20 cellular contexts compared by ENCODE assay signal in genomic region chr1:6466751-6467150, GRCh38. TPM values are rescaled to one million over a fixed set of nuclear protein-coding genes. Genes with fewer than 3 reads are reported as not detected.
DNase-seq lines count a peak whose midpoint lies in the region; ATAC-seq and TF ChIP-seq lines count a peak whose summit lies in the region.
"Had no signal": no experiment of that assay in that cellular context is flagged by ENCODE, and none has a peak within 500 bp of the region (broad histone marks: within the 10 kb centered on the region; RNA-seq: fewer than 3 reads in every experiment).

No MANE protein-coding gene starts in this region.

- no peaks in the 10 kb centered on the region for H3K4me1 ChIP-seq in thyroid gland
- H3K4me1 ChIP-seq: gastroesophageal sphincter, HAP-1, psoas muscle, sigmoid colon, uterus had no signal

- no peak for DNase-seq in activated CD4-positive, alpha-beta T cell treated with anti-CD3 and anti-CD28 coated beads, Interleukin-2, amount 10 ng/mL, durations not matched to agents 24 days and 14 days
- no peak for DNase-seq in activated CD4-positive, alpha-beta T cell treated with anti-CD3 and anti-CD28 coated beads, Interleukin-2, amount 50 U/mL, for 48 hours
- DNase-seq in CD4-positive, alpha-beta T cell = no peak
- no peak for DNase-seq in activated CD4-positive, alpha-beta memory T cell treated with anti-CD3 and anti-CD28 coated beads, Interleukin-2, amount 10 ng/mL, durations not matched to agents 7 days and 5 days
- no peak for DNase-seq in effector memory CD8-positive, alpha-beta T cell
- DNase-seq in thyroid gland = no peak
- DNase-seq: hippocampal formation, NCI-H1048, NCI-H1694, nucleus accumbens, psoas muscle, sigmoid colon, uterus had no signal

- H3K27me3 Mint-ChIP-seq in activated CD4-positive, alpha-beta T cell treated with anti-CD3 and anti-CD28 coated beads, Interleukin-2, amount 10 ng/mL, durations not matched to agents 24 days and 14 days = no peaks in the 10 kb centered on the region
- H3K27me3 Mint-ChIP-seq in CD4-positive, alpha-beta T cell = no peaks in the 10 kb centered on the region
- H3K27me3 Mint-ChIP-seq in activated CD4-positive, alpha-beta memory T cell treated with anti-CD3 and anti-CD28 coated beads, Interleukin-2, amount 10 ng/mL, durations not matched to agents 7 days and 5 days = no peaks in the 10 kb centered on the region
- peaks cover 9% of the 10 kb centered on the region in 2 donors for H3K27me3 Mint-ChIP-seq in effector memory CD8-positive, alpha-beta T cell

- peaks cover 26% of the 10 kb centered on the region for H3K36me3 Mint-ChIP-seq in activated CD4-positive, alpha-beta T cell treated with anti-CD3 and anti-CD28 coated beads, Interleukin-2, amount 10 ng/mL, durations not matched to agents 24 days and 14 days (ENCODE audit: low read depth)
- H3K36me3 Mint-ChIP-seq in CD4-positive, alpha-beta T cell (ENCODE audit: low read depth) = peaks cover 37% of the 10 kb centered on the region
- H3K36me3 Mint-ChIP-seq in activated CD4-positive, alpha-beta memory T cell treated with anti-CD3 and anti-CD28 coated beads, Interleukin-2, amount 10 ng/mL, durations not matched to agents 7 days and 5 days (ENCODE audit: low read depth) = peaks cover 28% of the 10 kb centered on the region
- peaks cover 37% of the 10 kb centered on the region for H3K36me3 Mint-ChIP-seq in effector memory CD8-positive, alpha-beta T cell (ENCODE audit: insufficient read depth)
- H3K36me3 Mint-ChIP-seq: memory B cell had no signal

- intact Hi-C loops in activated CD4-positive, alpha-beta T cell treated with anti-CD3 and anti-CD28 coated beads, Interleukin-2, amount 10 ng/mL, durations not matched to agents 24 days and 14 days (cut with micrococcal nuclease) = loop anchor here (1.0 kb wide), 1 partner anchor 9 kb away; no protein-coding TSS in a partner anchor
- intact Hi-C loops in CD4-positive, alpha-beta T cell (cut with DNase I, micrococcal nuclease) = no loop called here
- intact Hi-C loops in thyroid gland (cut with DNase I) = no loop called here

- peak overlapping the region; percentile 97 for H3K27ac ChIP-seq in CD4-positive, alpha-beta T cell (ENCODE audit: low read depth, low read length)
- H3K27ac ChIP-seq in thyroid gland = no peak overlapping the region
- H3K27ac ChIP-seq: gastroesophageal sphincter, psoas muscle, sigmoid colon, thoracic aorta, uterus had no signal

- CTCF ChIA-PET in CD4-positive, alpha-beta T cell (lab: Charles Lee) = interaction anchor here (0.9 to 4.9 kb wide), 5 partner anchors 10 to 29 kb away, joined by 4 to 34 read pairs (median 7); no protein-coding TSS in a partner anchor
- CTCF ChIA-PET in activated CD4-positive, alpha-beta memory T cell treated with anti-CD3 and anti-CD28 coated beads, Interleukin-2, amount 10 ng/mL, durations not matched to agents 7 days and 5 days (lab: Charles Lee) = interaction anchor here (0.6 to 2.7 kb wide), 9 partner anchors 11 to 221 kb away, joined by 3 to 10 read pairs (median 3); partner anchors contain the start of genes NOL9 and TAS1R1

- peaks cover 0 to 6% of the 10 kb centered on the region in 2 donors for H3K36me3 ChIP-seq in thyroid gland
- H3K36me3 ChIP-seq: HAP-1, uterus had no signal

- peak overlapping the region; percentile 98 for H3K4me3 Mint-ChIP-seq in activated CD4-positive, alpha-beta T cell treated with anti-CD3 and anti-CD28 coated beads, Interleukin-2, amount 10 ng/mL, durations not matched to agents 24 days and 14 days
- H3K4me3 Mint-ChIP-seq in CD4-positive, alpha-beta T cell = peak overlapping the region; percentile 76
- peak overlapping the region; percentile 96 for H3K4me3 Mint-ChIP-seq in activated CD4-positive, alpha-beta memory T cell treated with anti-CD3 and anti-CD28 coated beads, Interleukin-2, amount 10 ng/mL, durations not matched to agents 7 days and 5 days
- peak overlapping the region; percentile 83 to 86 for H3K4me3 Mint-ChIP-seq in effector memory CD8-positive, alpha-beta T cell
- H3K4me3 Mint-ChIP-seq: memory B cell had no signal

- TF ChIP-seq POLR2A in thyroid gland (IDR thresholded peaks at IDR 0.05) = no peak

- no peaks in the 10 kb centered on the region for H3K9me3 ChIP-seq in CD4-positive, alpha-beta T cell (ENCODE audit: control insufficient read depth, low read length)
- no peaks in the 10 kb centered on the region for H3K9me3 ChIP-seq in thyroid gland
- H3K9me3 ChIP-seq: gastroesophageal sphincter, HAP-1, psoas muscle, sigmoid colon, thoracic aorta, uterus had no signal

- ATAC-seq in CD4-positive, alpha-beta T cell (ENCODE audit: poor library complexity) = no peak
- ATAC-seq in effector memory CD8-positive, alpha-beta T cell (replicated peaks) = no peak
- ATAC-seq in HG03097 (IDR thresholded peaks at IDR 0.05; ENCODE audit: low FRiP score, unreplicated experiment) (no peak), GM18907 (IDR thresholded peaks at IDR 0.05; ENCODE audit: unreplicated experiment) (no peak)
- ATAC-seq: gastroesophageal sphincter, psoas muscle had no signal

- no peak overlapping the region for H3K27ac Mint-ChIP-seq in activated CD4-positive, alpha-beta T cell treated with anti-CD3 and anti-CD28 coated beads, Interleukin-2, amount 10 ng/mL, durations not matched to agents 24 days and 14 days
- peak overlapping the region; percentile 96 for H3K27ac Mint-ChIP-seq in CD4-positive, alpha-beta T cell
- peak overlapping the region; percentile 35 for H3K27ac Mint-ChIP-seq in activated CD4-positive, alpha-beta memory T cell treated with anti-CD3 and anti-CD28 coated beads, Interleukin-2, amount 10 ng/mL, durations not matched to agents 7 days and 5 days
- H3K27ac Mint-ChIP-seq in effector memory CD8-positive, alpha-beta T cell = peak overlapping the region in 1 of 2 donors; percentile 97
- H3K27ac Mint-ChIP-seq: memory B cell had no signal

- H3K4me1 Mint-ChIP-seq in activated CD4-positive, alpha-beta T cell treated with anti-CD3 and anti-CD28 coated beads, Interleukin-2, amount 10 ng/mL, durations not matched to agents 24 days and 14 days = peaks cover 23% of the 10 kb centered on the region
- peaks cover 41% of the 10 kb centered on the region for H3K4me1 Mint-ChIP-seq in CD4-positive, alpha-beta T cell (ENCODE audit: low read depth)
- peaks cover 28% of the 10 kb centered on the region for H3K4me1 Mint-ChIP-seq in activated CD4-positive, alpha-beta memory T cell treated with anti-CD3 and anti-CD28 coated beads, Interleukin-2, amount 10 ng/mL, durations not matched to agents 7 days and 5 days
- peaks cover 14 to 22% of the 10 kb centered on the region in 2 donors for H3K4me1 Mint-ChIP-seq in effector memory CD8-positive, alpha-beta T cell (ENCODE audit: low read depth in 2 of 2)
- H3K4me1 Mint-ChIP-seq: memory B cell had no signal

- H3K9me3 Mint-ChIP-seq in activated CD4-positive, alpha-beta T cell treated with anti-CD3 and anti-CD28 coated beads, Interleukin-2, amount 10 ng/mL, durations not matched to agents 24 days and 14 days = no peaks in the 10 kb centered on the region
- H3K9me3 Mint-ChIP-seq in CD4-positive, alpha-beta T cell = no peaks in the 10 kb centered on the region
- H3K9me3 Mint-ChIP-seq in activated CD4-positive, alpha-beta memory T cell treated with anti-CD3 and anti-CD28 coated beads, Interleukin-2, amount 10 ng/mL, durations not matched to agents 7 days and 5 days = no peaks in the 10 kb centered on the region
- no peaks in the 10 kb centered on the region for H3K9me3 Mint-ChIP-seq in effector memory CD8-positive, alpha-beta T cell
- H3K9me3 Mint-ChIP-seq: memory B cell had no signal

- no peak for TF ChIP-seq CTCF in CD4-positive, alpha-beta T cell (IDR thresholded peaks at IDR 0.05)
- TF ChIP-seq CTCF in thyroid gland (IDR thresholded peaks at IDR 0.05) = no peak

- no peak overlapping the region for H3K4me3 ChIP-seq in thyroid gland (replicated peaks in 1 of 3)
- H3K4me3 ChIP-seq: HAP-1, psoas muscle, sigmoid colon, thoracic aorta, uterus had no signal

- POLR2A ChIA-PET in CD4-positive, alpha-beta T cell (lab: Charles Lee) = interaction anchor here (0.6 to 6.9 kb wide), 5 partner anchors 13 to 267 kb away, joined by 3 to 40 read pairs (median 3); no protein-coding TSS in a partner anchor
- POLR2A ChIA-PET in activated CD4-positive, alpha-beta memory T cell treated with anti-CD3 and anti-CD28 coated beads, Interleukin-2, amount 10 ng/mL, durations not matched to agents 7 days and 5 days (lab: Charles Lee) = interaction anchor here (0.6 to 1.2 kb wide), 2 partner anchors 113 to 134 kb away, joined by 3 read pairs; partner anchors contain the start of gene ZBTB48

- no peaks in the 10 kb centered on the region for H3K27me3 ChIP-seq in CD4-positive, alpha-beta T cell (ENCODE audit: control insufficient read depth, insufficient read depth, low read length)
- no peaks in the 10 kb centered on the region for H3K27me3 ChIP-seq in thyroid gland
- H3K27me3 ChIP-seq: uterus had no signal

- 92 to 95% methylated on average over 5 of the region's 5 CpGs for WGBS in thyroid gland, 2 donors

RNA-seq across cellular contexts. Expression of gene TNFRSF25, which starts 0.8 kb away (rescaled TPM):
- 139 and 146 TPM in 2 replicates for total RNA-seq in activated CD4-positive, alpha-beta T cell treated with anti-CD3 and anti-CD28 coated beads, Interleukin-2, amount 10 ng/mL, durations not matched to agents 24 days and 14 days
- 100 to 1,000 TPM; 220 to 225 TPM for total RNA-seq in CD4-positive, alpha-beta T cell
- total RNA-seq in activated CD4-positive, alpha-beta memory T cell treated with anti-CD3 and anti-CD28 coated beads, Interleukin-2, amount 10 ng/mL, durations not matched to agents 7 days and 5 days = 10 to 100 TPM; 82.9 to 85.1 TPM
- total RNA-seq in thyroid gland = 10 to 100 TPM in 3 of 4 donors, 1 to 10 TPM in 1; 2.2 to 18.9 (median 10.7) TPM

RNA-seq across cellular contexts. Expression of gene PLEKHG5, which starts 24.7 kb away (rescaled TPM):
- total RNA-seq in activated CD4-positive, alpha-beta T cell treated with anti-CD3 and anti-CD28 coated beads, Interleukin-2, amount 10 ng/mL, durations not matched to agents 24 days and 14 days = 1.3 and 1.9 TPM in 2 replicates
- total RNA-seq in CD4-positive, alpha-beta T cell = 1 to 10 TPM; 5.0 to 6.1 TPM
- 1 to 10 TPM; 1.7 to 2.3 TPM for total RNA-seq in activated CD4-positive, alpha-beta memory T cell treated with anti-CD3 and anti-CD28 coated beads, Interleukin-2, amount 10 ng/mL, durations not matched to agents 7 days and 5 days
- total RNA-seq in thyroid gland = 10 to 100 TPM in 1 of 4 donors, 1 to 10 TPM in 3; 5.8 to 12.0 (median 8.4) TPM

RNA-seq across cellular contexts. Expression of gene ESPN, which starts 42.2 kb away (rescaled TPM):
- 0.49 and 1.3 TPM in 2 replicates for total RNA-seq in activated CD4-positive, alpha-beta T cell treated with anti-CD3 and anti-CD28 coated beads, Interleukin-2, amount 10 ng/mL, durations not matched to agents 24 days and 14 days
- total RNA-seq in CD4-positive, alpha-beta T cell = 1 to 10 TPM; 2.0 to 3.9 TPM
- under 1 TPM; 0.96 to 0.98 TPM for total RNA-seq in activated CD4-positive, alpha-beta memory T cell treated with anti-CD3 and anti-CD28 coated beads, Interleukin-2, amount 10 ng/mL, durations not matched to agents 7 days and 5 days
- total RNA-seq in thyroid gland = 1 to 10 TPM in 1 of 4 donors, under 1 TPM in 1, not detected in 2; 0.67 to 5.2 TPM
- total RNA-seq: psoas muscle, thoracic aorta had no signal

RNA-seq across cellular contexts. Expression of gene HES2, which starts 47.0 kb away (rescaled TPM):
- 0.19 and 0.26 TPM in 2 replicates for total RNA-seq in activated CD4-positive, alpha-beta T cell treated with anti-CD3 and anti-CD28 coated beads, Interleukin-2, amount 10 ng/mL, durations not matched to agents 24 days and 14 days
- not detected for total RNA-seq in CD4-positive, alpha-beta T cell
- total RNA-seq in activated CD4-positive, alpha-beta memory T cell treated with anti-CD3 and anti-CD28 coated beads, Interleukin-2, amount 10 ng/mL, durations not matched to agents 7 days and 5 days = under 1 TPM; 0.13 to 0.70 TPM
- not detected for total RNA-seq in thyroid gland
- total RNA-seq: HT-29, sigmoid colon, thoracic aorta had no signal
